Comparison of ENCODE assay signal across 18 cellular contexts in genomic region chr5:10530601-10531320, GRCh38. TPM values are rescaled to one million over a fixed set of nuclear protein-coding genes. Genes with fewer than 3 reads are reported as not detected.
DNase-seq lines count a peak whose midpoint lies in the region; ATAC-seq, FAIRE-seq and TF ChIP-seq lines count a peak whose summit lies in the region.
"Had no signal": no experiment of that assay in that cellular context is flagged by ENCODE, and none has a peak within 500 bp of the region (broad histone marks: within the 10 kb centered on the region; RNA-seq: fewer than 3 reads in every experiment).

No MANE protein-coding gene starts in this region.

- no peaks in the 10 kb centered on the region for H3K79me2 ChIP-seq in H1 (ENCODE audit: control insufficient read depth in 1 of 2, insufficient read depth in 2 of 2, low read length in 2 of 2)
- no peaks in the 10 kb centered on the region for H3K79me2 ChIP-seq in HepG2 (ENCODE audit: insufficient read depth, low read length)

- H3K79me1 ChIP-seq in H1 (ENCODE audit: low read depth, low read length): no peaks in the 10 kb centered on the region

- H3K36me3 ChIP-seq in RWPE2 (ENCODE audit: low read depth) (no peaks in the 10 kb centered on the region), H1 (ENCODE audit: control insufficient read depth in 2 of 4, insufficient read depth in 4 of 4, low read length in 3 of 4) (no peaks in the 10 kb centered on the region), Caco-2 (ENCODE audit: control insufficient read depth, insufficient read depth, low read length) (no peaks in the 10 kb centered on the region), HepG2 (replicated peaks in 1 of 2; ENCODE audit: control insufficient read depth in 1 of 2, insufficient read depth in 2 of 2, low read length in 2 of 2) (no peaks in the 10 kb centered on the region)
- H3K36me3 ChIP-seq: BLaER1 had no signal

- H3K23me2 ChIP-seq in H1 (ENCODE audit: low read depth, low read length): peaks cover 2% of the 10 kb centered on the region; the same call in 1 of the 2 replicates

- no peak overlapping the region for H3K4me2 ChIP-seq in H1 (ENCODE audit: insufficient read depth in 1 of 2, low read depth in 2 of 2, low read length in 2 of 2)
- H3K4me2 ChIP-seq in HepG2 (ENCODE audit: low read depth, low read length): no peak overlapping the region
- H3K4me2 ChIP-seq: BLaER1 had no signal

- no peak overlapping the region for H2BK5ac ChIP-seq in H1 (ENCODE audit: low read depth, low read length)

- intact Hi-C loops in Caco-2 (cut with micrococcal nuclease; ENCODE audit: unreplicated experiment) (no loop called here), HepG2 (cut with micrococcal nuclease; ENCODE audit: unreplicated experiment) (no loop called here)

- no peak overlapping the region for H3K14ac ChIP-seq in H1 (ENCODE audit: insufficient read length)

- H3K27me3 Mint-ChIP-seq in Caco-2 (ENCODE audit: insufficient read depth, unreplicated experiment): no peaks in the 10 kb centered on the region

- 84% methylated on average over 11 of the region's 11 CpGs; no CpG with 5 or more reads in 1 of the 2 experiments for WGBS in H1 (ENCODE audit: extremely low coverage in 1 of 2, insufficient coverage in 1 of 2, insufficient read length in 1 of 2, insufficient replicate concordance in 2 of 2, low coverage in 1 of 2, low lambda C conversion rate in 2 of 2, missing lambda C conversion rate in 1 of 2), 2 experiments
- 24% methylated on average over 10 of the region's 11 CpGs for WGBS in HepG2 (ENCODE audit: low lambda C conversion rate)

- H3K4me1 ChIP-seq in RWPE2 (ENCODE audit: insufficient read depth, poor library complexity, severe bottlenecking): peaks cover 14% of the 10 kb centered on the region
- no peaks in the 10 kb centered on the region for H3K4me1 ChIP-seq in H1 (replicated peaks in 1 of 4; ENCODE audit: control insufficient read depth in 3 of 4, insufficient read depth in 4 of 4, low read length in 3 of 4)
- H3K4me1 ChIP-seq in Caco-2: no peaks in the 10 kb centered on the region
- no peaks in the 10 kb centered on the region for H3K4me1 ChIP-seq in HepG2 (ENCODE audit: insufficient read depth, low read length)

- peaks cover 4% of the 10 kb centered on the region for H3K36me3 Mint-ChIP-seq in Caco-2 (ENCODE audit: insufficient read depth, unreplicated experiment)
- H3K36me3 Mint-ChIP-seq: CD8-positive, alpha-beta memory T cell had no signal

- peak overlapping the region; percentile 75; the same call in 1 of the 2 replicates for H2BK12ac ChIP-seq in H1 (ENCODE audit: low read depth, low read length)

- TF ChIP-seq POLR2A in H1 (IDR thresholded peaks at IDR 0.05; ENCODE audit: control extremely low read depth in 1 of 2, low read depth in 2 of 2, low read length in 2 of 2) (no peak), HepG2 (IDR thresholded peaks at IDR 0.05; ENCODE audit: insufficient read depth in 1 of 2, low read depth in 2 of 2, low read length in 2 of 2) (no peak)

- FAIRE-seq in H1 (lab: Jason Lieb, UNC) (no peak), HepG2 (lab: Jason Lieb, UNC) (no peak)
- FAIRE-seq: G401.6, GM19239 had no signal

- peak overlapping the region; percentile 83 for H4K91ac ChIP-seq in H1 (replicated peaks; ENCODE audit: insufficient read length, low read length)

- no peak overlapping the region for H2AFZ ChIP-seq in H1 (ENCODE audit: low read length)
- H2AFZ ChIP-seq in HepG2 (ENCODE audit: low read length): no peak overlapping the region

- peak overlapping the region; percentile 50; the same call in 1 of the 2 replicates for H2BK15ac ChIP-seq in H1 (ENCODE audit: low read length)

- no peak overlapping the region for H4K8ac ChIP-seq in H1 (ENCODE audit: extremely low read depth, insufficient read depth, low read length)

- no peaks in the 10 kb centered on the region for H3K27me3 ChIP-seq in RWPE2 (ENCODE audit: insufficient read depth, poor library complexity, severe bottlenecking)
- H3K27me3 ChIP-seq in H1 (replicated peaks in 1 of 4; ENCODE audit: control insufficient read depth in 3 of 4, extremely low read depth in 1 of 4, insufficient read depth in 3 of 4, low read length in 3 of 4): peaks cover 0 to 4% (median 1%) of the 10 kb centered on the region in 4 experiments; a peak in 2 of 7 replicates
- no peaks in the 10 kb centered on the region for H3K27me3 ChIP-seq in Caco-2 (replicated peaks; ENCODE audit: control insufficient read depth, insufficient read depth, low read length)
- H3K27me3 ChIP-seq in HepG2 (ENCODE audit: control insufficient read depth in 1 of 2, insufficient read depth in 2 of 2, low read length in 2 of 2): peaks cover 0 to 3% of the 10 kb centered on the region in 2 experiments; a peak in 2 of 5 replicates
- H3K27me3 ChIP-seq: BLaER1 had no signal

- no peak overlapping the region for H2AK5ac ChIP-seq in H1 (ENCODE audit: low read depth, low read length)

- H3K23ac ChIP-seq in H1 (ENCODE audit: insufficient read length): no peak overlapping the region

- H3K4ac ChIP-seq in H1 (replicated peaks; ENCODE audit: insufficient read length, low read depth, low read length): no peak overlapping the region

- H3K4me3 ChIP-seq in RWPE2 (ENCODE audit: severe bottlenecking): no peak overlapping the region
- H3K4me3 ChIP-seq in H1 (ENCODE audit: extremely low read depth in 1 of 4, insufficient read depth in 2 of 4, low read depth in 3 of 4, low read length in 4 of 4): no peak overlapping the region
- H3K4me3 ChIP-seq in Caco-2 (ENCODE audit: low read depth, low read length): no peak overlapping the region
- H3K4me3 ChIP-seq in HepG2 (replicated peaks in 1 of 3; ENCODE audit: insufficient read depth in 1 of 3, low read depth in 2 of 3, low read length in 3 of 3): no peak overlapping the region
- H3K4me3 ChIP-seq: BLaER1 had no signal

- no peak overlapping the region for H3K27ac ChIP-seq in RWPE2 (ENCODE audit: poor library complexity, severe bottlenecking)
- H3K27ac ChIP-seq in H1 (ENCODE audit: low read depth, low read length): no peak overlapping the region
- H3K27ac ChIP-seq in HepG2 (ENCODE audit: extremely low read length, insufficient read depth, low read length): no peak overlapping the region
- H3K27ac ChIP-seq: 22Rv1, BLaER1 had no signal

- in situ Hi-C loops in HepG2 (cut with HindIII; ENCODE audit: extremely low pct_ligation_motif_present, low pct_unique_long_range_greater_than_20kb): no loop called here

- peak; percentile 36 for DNase-seq in activated effector memory CD4-positive, alpha-beta T cell treated with anti-CD3 and anti-CD28 coated beads, Interleukin-2, amount 50 U/mL, for 16 hours
- no peak for DNase-seq in activated effector memory CD4-positive, alpha-beta T cell treated with Interleukin-2 at 50 U/mL for 16 hours
- DNase-seq in RWPE2 (ENCODE audit: low spot score) (peak; percentile 67), H1 (ENCODE audit: low read depth in 1 of 2, low spot score in 2 of 2) (no peak), Caco-2 (no peak), DMS114 treated with DMSO at 0.1 percent for 48 hours (lab: John Stamatoyannopoulos, UW; ENCODE audit: unreplicated experiment) (no peak), HepG2 (ENCODE audit: low spot score) (no peak)
- DNase-seq: CD8-positive, alpha-beta memory T cell; DMS79; EL; HCEC 1CT; Karpas-422 had no signal

- CTCF ChIA-PET in H1 (lab: Charles Lee; ENCODE audit: partially characterized antibody) (interaction anchor here (0.6 to 2.0 kb wide), 11 partner anchors 9 to 98 kb away, joined by 3 to 7 read pairs (median 3); no protein-coding TSS in a partner anchor), Caco-2 (lab: Charles Lee) (no interaction called here), HepG2 (lab: Yijun Ruan, JAX; ENCODE audit: low intra/inter-chr PET ratio, low total read pairs) (no interaction called here)

- no peak overlapping the region for H2BK120ac ChIP-seq in H1 (replicated peaks; ENCODE audit: low read depth, low read length)

- TF ChIP-seq CTCF in RWPE2 (IDR thresholded peaks at IDR 0.05; ENCODE audit: poor library complexity, severe bottlenecking) (no peak), H1 (IDR thresholded peaks at IDR 0.05; ENCODE audit: control extremely low read depth in 1 of 3, insufficient read depth in 1 of 3, low read depth in 1 of 3, low read length in 3 of 3) (no peak), Caco-2 (IDR thresholded peaks at IDR 0.05; ENCODE audit: insufficient read depth in 1 of 2, low read depth in 1 of 2, low read length in 1 of 2, severe bottlenecking in 1 of 2, unreplicated experiment in 1 of 2) (no peak), HepG2 (CRISPR knock-in tag; IDR thresholded peaks at IDR 0.05) (no peak)

- no peak for TF ChIP-seq EP300 in H1 (IDR thresholded peaks at IDR 0.05; ENCODE audit: borderline replicate concordance in 1 of 2, low read depth in 2 of 2, low read length in 2 of 2)
- no peak for TF ChIP-seq EP300 in HepG2 (IDR thresholded peaks at IDR 0.05; ENCODE audit: low read depth in 2 of 2, low read length in 2 of 2)
- no peak for TF ChIP-seq EP300 in HepG2 (CRISPR knock-in tag; IDR thresholded peaks at IDR 0.05; ENCODE audit: borderline replicate concordance)

- no peaks in the 10 kb centered on the region for H3K9me3 Mint-ChIP-seq in Caco-2 (ENCODE audit: unreplicated experiment)
- H3K9me3 Mint-ChIP-seq: CD8-positive, alpha-beta memory T cell had no signal

- no peak overlapping the region for H3K18ac ChIP-seq in H1 (ENCODE audit: extremely low read depth, low read length)

- no peak for ATAC-seq in RWPE2 (ENCODE audit: low read depth)
- ATAC-seq in HG03457 (IDR thresholded peaks at IDR 0.05; ENCODE audit: unreplicated experiment): no peak
- no peak for ATAC-seq in HepG2

- TF ChIP-seq RAD21 in H1 (IDR thresholded peaks at IDR 0.05 in 1 of 2, conservative IDR thresholded peaks at IDR 0.05 in 1 of 2; ENCODE audit: low read depth in 2 of 2, low read length in 2 of 2) (no peak), HepG2 (CRISPR knock-in tag; IDR thresholded peaks at IDR 0.05) (no peak)

- BruUV-seq in Caco-2 (replicated peaks; lab: Mats Ljungman, UMichigan) (no TSS peak), HepG2 (replicated peaks; lab: Mats Ljungman, UMichigan) (no TSS peak)

- no peak overlapping the region for H3K27ac Mint-ChIP-seq in Caco-2 (ENCODE audit: unreplicated experiment)
- H3K27ac Mint-ChIP-seq: CD8-positive, alpha-beta memory T cell had no signal

- H3K9ac ChIP-seq in H1 (replicated peaks in 1 of 4; ENCODE audit: extremely low read depth in 1 of 4, low read depth in 3 of 4, low read length in 3 of 4) (no peak overlapping the region), HepG2 (ENCODE audit: insufficient read depth, low read depth, low read length) (no peak overlapping the region)
- H3K9ac ChIP-seq: BLaER1 had no signal

- H4K5ac ChIP-seq in H1 (ENCODE audit: insufficient read length, low read depth, low read length): no peak overlapping the region

- H3K9me3 ChIP-seq in RWPE2 (ENCODE audit: severe bottlenecking) (no peaks in the 10 kb centered on the region), H1 (ENCODE audit: insufficient read depth in 2 of 2, low read depth in 1 of 2, low read length in 1 of 2) (no peaks in the 10 kb centered on the region), Caco-2 (no peaks in the 10 kb centered on the region), HepG2 (ENCODE audit: low read length) (no peaks in the 10 kb centered on the region)
- H3K9me3 ChIP-seq: BLaER1 had no signal

- peak overlapping the region; percentile 28; the same call in 1 of the 2 replicates for H2BK20ac ChIP-seq in H1 (ENCODE audit: low read length)

- H4K20me1 ChIP-seq in H1 (replicated peaks in 1 of 2; ENCODE audit: control insufficient read depth in 1 of 2, insufficient read depth in 2 of 2, low read length in 2 of 2) (peaks cover 0 to 2% of the 10 kb centered on the region in 2 experiments), HepG2 (ENCODE audit: insufficient read depth, low read length) (no peaks in the 10 kb centered on the region)
- H4K20me1 ChIP-seq: BLaER1 had no signal

- no peak overlapping the region for H3K4me3 Mint-ChIP-seq in Caco-2 (ENCODE audit: unreplicated experiment)
- H3K4me3 Mint-ChIP-seq: CD8-positive, alpha-beta memory T cell had no signal

- H3K56ac ChIP-seq in H1 (replicated peaks; ENCODE audit: insufficient read length, low read depth, low read length): no peak overlapping the region

- no peaks in the 10 kb centered on the region for H3K4me1 Mint-ChIP-seq in Caco-2 (ENCODE audit: low read depth, unreplicated experiment)

- POLR2A ChIA-PET in H1 (lab: Charles Lee; ENCODE audit: partially characterized antibody) (no interaction called here), Caco-2 (lab: Charles Lee) (no interaction called here), HepG2 (lab: Yijun Ruan, JAX) (no interaction called here)

RNA-seq across cellular contexts. Expression of gene ANKRD33B, which starts 33.1 kb away (rescaled TPM):
- 20.5 and 20.6 TPM in 2 replicates for total RNA-seq in H1 (2021; fragmentation: NEBNext Ultra II Directional; extraction: Animal tissue kit (Norgen Biotek cat#: 25700))
- polyA plus RNA-seq in H1 (2011; rRNA removed): 6.9 and 7.1 TPM in 2 replicates
- polyA plus RNA-seq in H1 (2011; cell fraction: cytosol; rRNA removed): 5.4 TPM
- 10.9 TPM for polyA plus RNA-seq in H1 (2011; cell fraction: nucleus; rRNA removed)
- polyA plus RNA-seq in H1 (2012, experiment 1 of 2): 8.6 to 11.9 TPM (median 11.1 TPM) in 4 replicates
- 2.7 TPM for polyA plus RNA-seq in H1 (2012, experiment 2 of 2)
- 6.4 TPM for polyA plus RNA-seq in H1 (2013, experiment 1 of 2)
- polyA plus RNA-seq in H1 (2013, experiment 2 of 2): 6.4 TPM
- polyA minus RNA-seq in H1 (2011; rRNA and poly(A)+ RNA removed): 25.2 and 26.2 TPM in 2 replicates
- 16.0 TPM for polyA minus RNA-seq in H1 (2011; cell fraction: cytosol; rRNA and poly(A)+ RNA removed)
- 15.9 TPM for polyA minus RNA-seq in H1 (2011; cell fraction: nucleus; rRNA and poly(A)+ RNA removed)
- total RNA-seq in Caco-2 (2022): 22.8 and 25.3 TPM in 2 replicates
- 0.02 TPM in 1 of 2 replicates, not detected in the other for total RNA-seq in HepG2 (2016; rRNA removed; fragmentation: Illumina TruSeq; extraction: Trizol)
- total RNA-seq in HepG2 (2016; cell fraction: cytosol; rRNA removed; fragmentation: Illumina TruSeq; extraction: Trizol; ENCODE audit: low read depth): not detected in 2 replicates
- total RNA-seq in HepG2 (2016; cell fraction: insoluble cytoplasmic fraction; rRNA removed; fragmentation: Illumina TruSeq; extraction: Trizol): 0.02 and 0.03 TPM in 2 replicates
- total RNA-seq in HepG2 (2016; cell fraction: membrane; rRNA removed; fragmentation: Illumina TruSeq; extraction: Trizol): 0.03 TPM in 1 of 2 replicates, not detected in the other
- total RNA-seq in HepG2 (2016; cell fraction: nucleus; rRNA removed; fragmentation: Illumina TruSeq; extraction: Trizol): 0.09 TPM in 1 of 2 replicates, not detected in the other
- not detected in 2 replicates for polyA plus RNA-seq in HepG2 (2011; rRNA removed)
- not detected in 2 replicates for polyA plus RNA-seq in HepG2 (2011; cell fraction: cytosol; rRNA removed)
- polyA plus RNA-seq in HepG2 (2011; cell fraction: nucleus; rRNA removed): 0.02 and 0.03 TPM in 2 replicates
- not detected in 2 replicates for polyA plus RNA-seq in HepG2 (2012)
- not detected in 2 replicates for polyA plus RNA-seq in HepG2 (2016; cell fraction: cytosol; fragmentation: Illumina TruSeq; extraction: Trizol; ENCODE audit: low read depth)
- polyA plus RNA-seq in HepG2 (2016; cell fraction: insoluble cytoplasmic fraction; fragmentation: Illumina TruSeq; extraction: Trizol; ENCODE audit: low read depth): not detected in 2 replicates
- not detected in 2 replicates for polyA plus RNA-seq in HepG2 (2016; cell fraction: membrane; fragmentation: Illumina TruSeq; extraction: Trizol; ENCODE audit: low read depth)
- 0.11 TPM in 1 of 2 replicates, not detected in the other for polyA plus RNA-seq in HepG2 (2016; cell fraction: nucleus; fragmentation: Illumina TruSeq; extraction: Trizol; ENCODE audit: insufficient read depth, low read depth)
- 0.02 and 9.0 TPM in 2 replicates for polyA minus RNA-seq in HepG2 (2011; rRNA and poly(A)+ RNA removed; ENCODE audit: low replicate concordance)
- 0.09 TPM in 1 of 2 replicates, not detected in the other for polyA minus RNA-seq in HepG2 (2011; cell fraction: cytosol; rRNA and poly(A)+ RNA removed)
- polyA minus RNA-seq in HepG2 (2011; cell fraction: nucleus; rRNA and poly(A)+ RNA removed): not detected in 2 replicates
- total RNA-seq: HT-29 had no signal

Comparison
In these comparisons a context has a peak if more than half of its experiments do, and no peak if none do; other contexts are left out.
1. DNase-seq: peak in activated effector memory CD4-positive, alpha-beta T cell treated with anti-CD3 and anti-CD28 coated beads, Interleukin-2, amount 50 U/mL, for 16 hours (single experiment) and RWPE2 (single experiment); none in activated effector memory CD4-positive, alpha-beta T cell treated with Interleukin-2 at 50 U/mL for 16 hours (single experiment), H1 (0 of 2), Caco-2 (0 of 2), DMS114 treated with DMSO at 0.1 percent for 48 hours (single experiment) and HepG2 (single experiment).
2. RNA of gene ANKRD33B, which starts 33.1 kb away (total RNA-seq): 22.8 to 25.3 TPM in Caco-2 and 20.5 to 20.6 TPM in H1; 0.02 to 0.09 TPM in HepG2; every median in the first group is over 10 times any median in the second.